16 cellular contexts compared by ENCODE assay signal in genomic region chr5:178434016-178434761, GRCh38.
DNase-seq lines count a peak whose midpoint lies in the region; ATAC-seq and TF ChIP-seq lines count a peak whose summit lies in the region.
"Had no signal": no experiment of that assay in that cellular context is flagged by ENCODE, and none has a peak within 500 bp of the region (broad histone marks: within the 10 kb centered on the region; RNA-seq: fewer than 3 reads in every experiment).

No MANE protein-coding gene starts in this region.

- peak overlapping the region; percentile 46 to 96 (median 68) for H3K27ac ChIP-seq in thyroid gland
- no peak overlapping the region for H3K27ac ChIP-seq in OCI-LY7 (ENCODE audit: low read depth, low read length, poor library complexity, severe bottlenecking)
- no peak overlapping the region for H3K27ac ChIP-seq in brain microvascular endothelial cell

- H3K36me3 ChIP-seq in thyroid gland (no peaks in the 10 kb centered on the region), OCI-LY7 (ENCODE audit: insufficient read depth, low read length) (no peaks in the 10 kb centered on the region), brain microvascular endothelial cell (replicated peaks) (no peaks in the 10 kb centered on the region)

- no peak for TF ChIP-seq CTCF in nephron progenitor cell (IDR thresholded peaks at IDR 0.05)
- no peak for TF ChIP-seq CTCF in thyroid gland (IDR thresholded peaks at IDR 0.05)
- no peak for TF ChIP-seq CTCF in OCI-LY7 (conservative IDR thresholded peaks at IDR 0.05; ENCODE audit: low read length)
- no peak for TF ChIP-seq CTCF in brain microvascular endothelial cell (IDR thresholded peaks at IDR 0.05; ENCODE audit: low read depth, low read length, missing control alignments)

- H3K4me3 ChIP-seq in thyroid gland (replicated peaks in 1 of 3) (no peak overlapping the region), OCI-LY7 (ENCODE audit: low read depth, low read length, poor library complexity, severe bottlenecking) (no peak overlapping the region), brain microvascular endothelial cell (ENCODE audit: low read depth, low read length) (no peak overlapping the region)

- H3K4me1 Mint-ChIP-seq in activated CD8-positive, alpha-beta memory T cell treated with anti-CD3 and anti-CD28 coated beads, Interleukin-2, amount 10 ng/mL, durations not matched to agents 7 days and 5 days, result no peaks in the 10 kb centered on the region
- peaks cover 89% of the 10 kb centered on the region for H3K4me1 Mint-ChIP-seq in nephron progenitor cell

- no peak for ATAC-seq in activated CD8-positive, alpha-beta memory T cell treated with anti-CD3 and anti-CD28 coated beads, Interleukin-2, amount 10 ng/mL, durations not matched to agents 7 days and 5 days
- ATAC-seq: Panc1 had no signal

- H3K4me2 ChIP-seq in OCI-LY7 (ENCODE audit: low read length), result no peak overlapping the region

- CTCF ChIA-PET in activated CD8-positive, alpha-beta memory T cell treated with anti-CD3 and anti-CD28 coated beads, Interleukin-2, amount 10 ng/mL, durations not matched to agents 7 days and 5 days (lab: Charles Lee), result no interaction called here
- CTCF ChIA-PET in OCI-LY7 (lab: Charles Lee; ENCODE audit: unreplicated experiment), result no interaction called here

- H3K4me1 ChIP-seq in thyroid gland (peaks cover 46 to 52% of the 10 kb centered on the region in 2 donors), OCI-LY7 (ENCODE audit: insufficient read depth, low read length, poor library complexity, severe bottlenecking) (no peaks in the 10 kb centered on the region)
- H3K4me1 ChIP-seq: Caco-2 had no signal

- H2AFZ ChIP-seq in OCI-LY7 (ENCODE audit: low read length), result no peak overlapping the region

- in situ Hi-C loops in brain microvascular endothelial cell (cut with HindIII; ENCODE audit: low pct_ligation_motif_present, low sequenced_read_pairs), result no loop called here

- BruUV-seq in OCI-LY7 (replicated peaks; lab: Mats Ljungman, UMichigan), result no TSS peak

- peak; percentile 13 for DNase-seq in activated effector memory CD4-positive, alpha-beta T cell treated with anti-CD3 and anti-CD28 coated beads, Interleukin-2, amount 50 U/mL, for 16 hours
- no peak for DNase-seq in activated effector memory CD4-positive, alpha-beta T cell treated with Interleukin-2 at 50 U/mL for 16 hours
- peak; percentile 28 for DNase-seq in activated CD8-positive, alpha-beta memory T cell treated with anti-CD3 and anti-CD28 coated beads, Interleukin-2, amount 10 ng/mL, durations not matched to agents 7 days and 5 days
- DNase-seq in nephron progenitor cell, result no peak
- DNase-seq in thyroid gland, result no peak
- DNase-seq in amniotic stem cell (lab: John Stamatoyannopoulos, UW), result no peak
- DNase-seq in OCI-LY7 (ENCODE audit: low spot score), result no peak
- no peak for DNase-seq in brain microvascular endothelial cell
- DNase-seq: Caco-2, IMR-90, Kasumi-1, NCI-H2029, NCI-H2171 treated with DMSO at 0.1 percent for 48 hours, NCI-H510A, NCI-H82 had no signal

- H3K4me3 Mint-ChIP-seq in activated CD8-positive, alpha-beta memory T cell treated with anti-CD3 and anti-CD28 coated beads, Interleukin-2, amount 10 ng/mL, durations not matched to agents 7 days and 5 days, result no peak overlapping the region
- peak overlapping the region; percentile 36 for H3K4me3 Mint-ChIP-seq in nephron progenitor cell

- no peaks in the 10 kb centered on the region for H3K9me2 ChIP-seq in OCI-LY7 (ENCODE audit: insufficient read depth, low read length)

- no peak overlapping the region for H3K27ac Mint-ChIP-seq in activated CD8-positive, alpha-beta memory T cell treated with anti-CD3 and anti-CD28 coated beads, Interleukin-2, amount 10 ng/mL, durations not matched to agents 7 days and 5 days
- no peak overlapping the region for H3K27ac Mint-ChIP-seq in nephron progenitor cell

- H3K9me3 Mint-ChIP-seq in activated CD8-positive, alpha-beta memory T cell treated with anti-CD3 and anti-CD28 coated beads, Interleukin-2, amount 10 ng/mL, durations not matched to agents 7 days and 5 days (ENCODE audit: low read depth), result no peaks in the 10 kb centered on the region
- peaks cover 7% of the 10 kb centered on the region for H3K9me3 Mint-ChIP-seq in nephron progenitor cell

- WGBS in thyroid gland, 2 donors, result 87 to 89% methylated on average over 9 to 11 of the region's 13 CpGs

- H3K27me3 ChIP-seq in thyroid gland (no peaks in the 10 kb centered on the region), brain microvascular endothelial cell (replicated peaks) (no peaks in the 10 kb centered on the region)

- H3K9me3 ChIP-seq in thyroid gland, result no peaks in the 10 kb centered on the region
- H3K9me3 ChIP-seq in OCI-LY7 (ENCODE audit: low read length), result no peaks in the 10 kb centered on the region
- H3K9me3 ChIP-seq: Caco-2 had no signal

- POLR2A ChIA-PET in OCI-LY7 (lab: Charles Lee), result no interaction called here

- H4K20me1 ChIP-seq in OCI-LY7 (ENCODE audit: insufficient read depth, low read length), result no peaks in the 10 kb centered on the region

- H3K27me3 Mint-ChIP-seq in activated CD8-positive, alpha-beta memory T cell treated with anti-CD3 and anti-CD28 coated beads, Interleukin-2, amount 10 ng/mL, durations not matched to agents 7 days and 5 days, result peaks cover 10% of the 10 kb centered on the region
- peaks cover 21% of the 10 kb centered on the region for H3K27me3 Mint-ChIP-seq in nephron progenitor cell (ENCODE audit: low read depth, poor library complexity)

- H3K36me3 Mint-ChIP-seq in activated CD8-positive, alpha-beta memory T cell treated with anti-CD3 and anti-CD28 coated beads, Interleukin-2, amount 10 ng/mL, durations not matched to agents 7 days and 5 days, result no peaks in the 10 kb centered on the region
- no peaks in the 10 kb centered on the region for H3K36me3 Mint-ChIP-seq in nephron progenitor cell (ENCODE audit: low read depth)

- intact Hi-C loops in thyroid gland (cut with DNase I) (no loop called here), OCI-LY7 (cut with micrococcal nuclease; ENCODE audit: unreplicated experiment) (no loop called here)

- H3K79me2 ChIP-seq in OCI-LY7 (ENCODE audit: insufficient read depth, low read depth, low read length), result no peaks in the 10 kb centered on the region

- no peak for TF ChIP-seq POLR2A in thyroid gland (IDR thresholded peaks at IDR 0.05)

Comparison
In these comparisons a context has a peak if more than half of its experiments do, and no peak if none do; other contexts are left out.
1. DNase-seq: peak in activated effector memory CD4-positive, alpha-beta T cell treated with anti-CD3 and anti-CD28 coated beads, Interleukin-2, amount 50 U/mL, for 16 hours (single experiment) and activated CD8-positive, alpha-beta memory T cell treated with anti-CD3 and anti-CD28 coated beads, Interleukin-2, amount 10 ng/mL, durations not matched to agents 7 days and 5 days (single experiment); none in activated effector memory CD4-positive, alpha-beta T cell treated with Interleukin-2 at 50 U/mL for 16 hours (single experiment), nephron progenitor cell (single experiment), thyroid gland (0 of 2), amniotic stem cell (single experiment), OCI-LY7 (single experiment) and brain microvascular endothelial cell (single experiment).
2. H3K27ac ChIP-seq: peak in thyroid gland (3 of 3); none in OCI-LY7 (single experiment) and brain microvascular endothelial cell (single experiment).